ENCODE assay signal across 1 cellular context in the genomic region with DNA sequence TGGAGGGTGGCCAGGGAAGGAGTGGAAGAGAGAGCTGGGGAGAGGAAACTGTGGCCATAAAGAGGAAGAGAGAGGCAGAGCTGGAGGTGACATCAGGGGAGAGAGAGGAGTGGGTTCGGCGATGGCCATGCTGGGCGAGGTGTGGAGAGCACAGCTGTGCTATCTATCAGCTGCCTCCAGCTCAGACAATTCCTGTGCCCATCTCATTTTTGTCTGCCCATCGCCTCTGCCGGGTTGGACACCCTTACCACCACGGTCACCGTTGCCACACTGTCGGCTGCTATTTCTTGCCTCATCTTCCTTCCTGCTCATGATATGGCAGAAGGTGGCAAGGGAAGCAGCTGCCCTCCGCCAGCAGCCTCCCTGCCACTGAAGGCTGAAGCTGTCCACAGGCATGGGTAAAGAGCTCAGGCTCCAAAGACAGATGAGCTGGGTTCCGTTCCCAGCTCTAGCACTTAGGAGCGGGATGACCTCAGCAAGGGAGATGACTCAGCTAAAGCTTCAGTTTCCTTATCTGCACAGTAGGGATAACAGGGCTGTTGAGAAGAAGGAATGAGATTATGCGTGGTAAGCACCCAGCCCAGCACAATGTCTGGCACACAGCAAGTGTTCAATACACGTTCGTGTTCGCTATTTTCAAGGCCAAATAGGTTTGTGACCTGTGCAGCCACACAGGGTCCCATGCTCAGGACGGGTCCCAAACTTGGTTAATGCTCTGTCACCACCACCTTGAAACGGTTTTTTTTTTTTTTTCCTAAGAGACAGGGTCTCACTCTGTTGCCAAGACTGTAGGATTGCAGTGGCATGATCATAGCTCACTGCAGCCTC.
TF ChIP-seq lines count a peak whose summit lies in the region.

No MANE protein-coding gene starts in this region.

TF ChIP-seq in K562, 482 proteins besides CTCF, POLR2A, EP300 and RAD21 (continued from another document and continues in another):
- TF ChIP-seq, protein P1, sequence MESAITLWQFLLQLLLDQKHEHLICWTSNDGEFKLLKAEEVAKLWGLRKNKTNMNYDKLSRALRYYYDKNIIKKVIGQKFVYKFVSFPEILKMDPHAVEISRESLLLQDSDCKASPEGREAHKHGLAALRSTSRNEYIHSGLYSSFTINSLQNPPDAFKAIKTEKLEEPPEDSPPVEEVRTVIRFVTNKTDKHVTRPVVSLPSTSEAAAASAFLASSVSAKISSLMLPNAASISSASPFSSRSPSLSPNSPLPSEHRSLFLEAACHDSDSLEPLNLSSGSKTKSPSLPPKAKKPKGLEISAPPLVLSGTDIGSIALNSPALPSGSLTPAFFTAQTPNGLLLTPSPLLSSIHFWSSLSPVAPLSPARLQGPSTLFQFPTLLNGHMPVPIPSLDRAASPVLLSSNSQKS (CRISPR knock-in tag; IDR thresholded peaks at IDR 0.05) = no peak
- TF ChIP-seq MAFK (IDR thresholded peaks at IDR 0.05; ENCODE audit: low read length) (peak; percentile 99), TSC22D4 (tag; IDR thresholded peaks at IDR 0.05) (no peak), NRF1 (conservative IDR thresholded peaks at IDR 0.05 in 1 of 2, IDR thresholded peaks at IDR 0.05 in 1 of 2) (peak; percentile 61 to 67), POU5F1 (IDR thresholded peaks at IDR 0.05; ENCODE audit: borderline replicate concordance, low read depth, low read length, partially characterized antibody) (no peak), ZBTB7A (IDR thresholded peaks at IDR 0.05; ENCODE audit: borderline replicate concordance, control insufficient read depth, low read depth, low read length) (peak; percentile 50; the same call in 1 of the 2 replicates), FOSL1 (tag; conservative IDR thresholded peaks at IDR 0.05) (peak; percentile 98), NFATC3 (IDR thresholded peaks at IDR 0.05) (peak; percentile 78; the same call in 1 of the 2 replicates), NONO (IDR thresholded peaks at IDR 0.05; ENCODE audit: low read depth in 2 of 2, low read length in 1 of 2) (peak in 1 of 2 experiments; percentile 94; a peak in 1 of 4 replicates), MEIS2 (IDR thresholded peaks at IDR 0.05; ENCODE audit: partially characterized antibody) (peak; percentile 62), ESRRA (IDR thresholded peaks at IDR 0.05; ENCODE audit: borderline replicate concordance, low read depth) (peak; percentile 60), MEF2D (tag; conservative IDR thresholded peaks at IDR 0.05; ENCODE audit: low read depth) (peak; percentile 67; the same call in 1 of the 2 replicates), ARNT (IDR thresholded peaks at IDR 0.05) (peak; percentile 45 to 88), SMAD4 (CRISPR knock-in tag; conservative IDR thresholded peaks at IDR 0.05) (peak; percentile 87), RNF2 (IDR thresholded peaks at IDR 0.05) (peak; percentile 89; the same call in 1 of the 2 replicates), BCOR (IDR thresholded peaks at IDR 0.05) (peak; percentile 82), DIDO1 (tag; IDR thresholded peaks at IDR 0.05; ENCODE audit: low read depth) (0 out of 2 replicates have a peak, but pooled peaks have one; percentile 47), MYNN (IDR thresholded peaks at IDR 0.05) (peak; percentile 95), MYNN (CRISPR knock-in tag; IDR thresholded peaks at IDR 0.05) (no peak)
- TF ChIP-seq, protein P2, sequence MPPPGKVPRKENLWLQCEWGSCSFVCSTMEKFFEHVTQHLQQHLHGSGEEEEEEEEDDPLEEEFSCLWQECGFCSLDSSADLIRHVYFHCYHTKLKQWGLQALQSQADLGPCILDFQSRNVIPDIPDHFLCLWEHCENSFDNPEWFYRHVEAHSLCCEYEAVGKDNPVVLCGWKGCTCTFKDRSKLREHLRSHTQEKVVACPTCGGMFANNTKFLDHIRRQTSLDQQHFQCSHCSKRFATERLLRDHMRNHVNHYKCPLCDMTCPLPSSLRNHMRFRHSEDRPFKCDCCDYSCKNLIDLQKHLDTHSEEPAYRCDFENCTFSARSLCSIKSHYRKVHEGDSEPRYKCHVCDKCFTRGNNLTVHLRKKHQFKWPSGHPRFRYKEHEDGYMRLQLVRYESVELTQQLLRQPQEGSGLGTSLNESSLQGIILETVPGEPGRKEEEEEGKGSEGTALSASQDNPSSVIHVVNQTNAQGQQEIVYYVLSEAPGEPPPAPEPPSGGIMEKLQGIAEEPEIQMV (tag; conservative IDR thresholded peaks at IDR 0.05; ENCODE audit: low read depth) = 0 out of 2 replicates have a peak, but pooled peaks have one; percentile 28
- TF ChIP-seq, protein P3, sequence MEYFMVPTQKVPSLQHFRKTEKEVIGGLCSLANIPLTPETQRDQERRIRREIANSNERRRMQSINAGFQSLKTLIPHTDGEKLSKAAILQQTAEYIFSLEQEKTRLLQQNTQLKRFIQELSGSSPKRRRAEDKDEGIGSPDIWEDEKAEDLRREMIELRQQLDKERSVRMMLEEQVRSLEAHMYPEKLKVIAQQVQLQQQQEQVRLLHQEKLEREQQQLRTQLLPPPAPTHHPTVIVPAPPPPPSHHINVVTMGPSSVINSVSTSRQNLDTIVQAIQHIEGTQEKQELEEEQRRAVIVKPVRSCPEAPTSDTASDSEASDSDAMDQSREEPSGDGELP (CRISPR knock-in tag; IDR thresholded peaks at IDR 0.05; ENCODE audit: borderline replicate concordance) = peak; percentile 93
- TF ChIP-seq, protein P4, sequence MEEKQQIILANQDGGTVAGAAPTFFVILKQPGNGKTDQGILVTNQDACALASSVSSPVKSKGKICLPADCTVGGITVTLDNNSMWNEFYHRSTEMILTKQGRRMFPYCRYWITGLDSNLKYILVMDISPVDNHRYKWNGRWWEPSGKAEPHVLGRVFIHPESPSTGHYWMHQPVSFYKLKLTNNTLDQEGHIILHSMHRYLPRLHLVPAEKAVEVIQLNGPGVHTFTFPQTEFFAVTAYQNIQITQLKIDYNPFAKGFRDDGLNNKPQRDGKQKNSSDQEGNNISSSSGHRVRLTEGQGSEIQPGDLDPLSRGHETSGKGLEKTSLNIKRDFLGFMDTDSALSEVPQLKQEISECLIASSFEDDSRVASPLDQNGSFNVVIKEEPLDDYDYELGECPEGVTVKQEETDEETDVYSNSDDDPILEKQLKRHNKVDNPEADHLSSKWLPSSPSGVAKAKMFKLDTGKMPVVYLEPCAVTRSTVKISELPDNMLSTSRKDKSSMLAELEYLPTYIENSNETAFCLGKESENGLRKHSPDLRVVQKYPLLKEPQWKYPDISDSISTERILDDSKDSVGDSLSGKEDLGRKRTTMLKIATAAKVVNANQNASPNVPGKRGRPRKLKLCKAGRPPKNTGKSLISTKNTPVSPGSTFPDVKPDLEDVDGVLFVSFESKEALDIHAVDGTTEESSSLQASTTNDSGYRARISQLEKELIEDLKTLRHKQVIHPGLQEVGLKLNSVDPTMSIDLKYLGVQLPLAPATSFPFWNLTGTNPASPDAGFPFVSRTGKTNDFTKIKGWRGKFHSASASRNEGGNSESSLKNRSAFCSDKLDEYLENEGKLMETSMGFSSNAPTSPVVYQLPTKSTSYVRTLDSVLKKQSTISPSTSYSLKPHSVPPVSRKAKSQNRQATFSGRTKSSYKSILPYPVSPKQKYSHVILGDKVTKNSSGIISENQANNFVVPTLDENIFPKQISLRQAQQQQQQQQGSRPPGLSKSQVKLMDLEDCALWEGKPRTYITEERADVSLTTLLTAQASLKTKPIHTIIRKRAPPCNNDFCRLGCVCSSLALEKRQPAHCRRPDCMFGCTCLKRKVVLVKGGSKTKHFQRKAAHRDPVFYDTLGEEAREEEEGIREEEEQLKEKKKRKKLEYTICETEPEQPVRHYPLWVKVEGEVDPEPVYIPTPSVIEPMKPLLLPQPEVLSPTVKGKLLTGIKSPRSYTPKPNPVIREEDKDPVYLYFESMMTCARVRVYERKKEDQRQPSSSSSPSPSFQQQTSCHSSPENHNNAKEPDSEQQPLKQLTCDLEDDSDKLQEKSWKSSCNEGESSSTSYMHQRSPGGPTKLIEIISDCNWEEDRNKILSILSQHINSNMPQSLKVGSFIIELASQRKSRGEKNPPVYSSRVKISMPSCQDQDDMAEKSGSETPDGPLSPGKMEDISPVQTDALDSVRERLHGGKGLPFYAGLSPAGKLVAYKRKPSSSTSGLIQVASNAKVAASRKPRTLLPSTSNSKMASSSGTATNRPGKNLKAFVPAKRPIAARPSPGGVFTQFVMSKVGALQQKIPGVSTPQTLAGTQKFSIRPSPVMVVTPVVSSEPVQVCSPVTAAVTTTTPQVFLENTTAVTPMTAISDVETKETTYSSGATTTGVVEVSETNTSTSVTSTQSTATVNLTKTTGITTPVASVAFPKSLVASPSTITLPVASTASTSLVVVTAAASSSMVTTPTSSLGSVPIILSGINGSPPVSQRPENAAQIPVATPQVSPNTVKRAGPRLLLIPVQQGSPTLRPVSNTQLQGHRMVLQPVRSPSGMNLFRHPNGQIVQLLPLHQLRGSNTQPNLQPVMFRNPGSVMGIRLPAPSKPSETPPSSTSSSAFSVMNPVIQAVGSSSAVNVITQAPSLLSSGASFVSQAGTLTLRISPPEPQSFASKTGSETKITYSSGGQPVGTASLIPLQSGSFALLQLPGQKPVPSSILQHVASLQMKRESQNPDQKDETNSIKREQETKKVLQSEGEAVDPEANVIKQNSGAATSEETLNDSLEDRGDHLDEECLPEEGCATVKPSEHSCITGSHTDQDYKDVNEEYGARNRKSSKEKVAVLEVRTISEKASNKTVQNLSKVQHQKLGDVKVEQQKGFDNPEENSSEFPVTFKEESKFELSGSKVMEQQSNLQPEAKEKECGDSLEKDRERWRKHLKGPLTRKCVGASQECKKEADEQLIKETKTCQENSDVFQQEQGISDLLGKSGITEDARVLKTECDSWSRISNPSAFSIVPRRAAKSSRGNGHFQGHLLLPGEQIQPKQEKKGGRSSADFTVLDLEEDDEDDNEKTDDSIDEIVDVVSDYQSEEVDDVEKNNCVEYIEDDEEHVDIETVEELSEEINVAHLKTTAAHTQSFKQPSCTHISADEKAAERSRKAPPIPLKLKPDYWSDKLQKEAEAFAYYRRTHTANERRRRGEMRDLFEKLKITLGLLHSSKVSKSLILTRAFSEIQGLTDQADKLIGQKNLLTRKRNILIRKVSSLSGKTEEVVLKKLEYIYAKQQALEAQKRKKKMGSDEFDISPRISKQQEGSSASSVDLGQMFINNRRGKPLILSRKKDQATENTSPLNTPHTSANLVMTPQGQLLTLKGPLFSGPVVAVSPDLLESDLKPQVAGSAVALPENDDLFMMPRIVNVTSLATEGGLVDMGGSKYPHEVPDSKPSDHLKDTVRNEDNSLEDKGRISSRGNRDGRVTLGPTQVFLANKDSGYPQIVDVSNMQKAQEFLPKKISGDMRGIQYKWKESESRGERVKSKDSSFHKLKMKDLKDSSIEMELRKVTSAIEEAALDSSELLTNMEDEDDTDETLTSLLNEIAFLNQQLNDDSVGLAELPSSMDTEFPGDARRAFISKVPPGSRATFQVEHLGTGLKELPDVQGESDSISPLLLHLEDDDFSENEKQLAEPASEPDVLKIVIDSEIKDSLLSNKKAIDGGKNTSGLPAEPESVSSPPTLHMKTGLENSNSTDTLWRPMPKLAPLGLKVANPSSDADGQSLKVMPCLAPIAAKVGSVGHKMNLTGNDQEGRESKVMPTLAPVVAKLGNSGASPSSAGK (IDR thresholded peaks at IDR 0.05) = peak; percentile 24; the same call in 1 of the 2 replicates
- TF ChIP-seq, protein P5, sequence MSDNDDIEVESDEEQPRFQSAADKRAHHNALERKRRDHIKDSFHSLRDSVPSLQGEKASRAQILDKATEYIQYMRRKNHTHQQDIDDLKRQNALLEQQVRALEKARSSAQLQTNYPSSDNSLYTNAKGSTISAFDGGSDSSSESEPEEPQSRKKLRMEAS (CRISPR knock-in tag; IDR thresholded peaks at IDR 0.05) = peak; percentile 32; the same call in 1 of the 2 replicates
- TF ChIP-seq, protein P6, sequence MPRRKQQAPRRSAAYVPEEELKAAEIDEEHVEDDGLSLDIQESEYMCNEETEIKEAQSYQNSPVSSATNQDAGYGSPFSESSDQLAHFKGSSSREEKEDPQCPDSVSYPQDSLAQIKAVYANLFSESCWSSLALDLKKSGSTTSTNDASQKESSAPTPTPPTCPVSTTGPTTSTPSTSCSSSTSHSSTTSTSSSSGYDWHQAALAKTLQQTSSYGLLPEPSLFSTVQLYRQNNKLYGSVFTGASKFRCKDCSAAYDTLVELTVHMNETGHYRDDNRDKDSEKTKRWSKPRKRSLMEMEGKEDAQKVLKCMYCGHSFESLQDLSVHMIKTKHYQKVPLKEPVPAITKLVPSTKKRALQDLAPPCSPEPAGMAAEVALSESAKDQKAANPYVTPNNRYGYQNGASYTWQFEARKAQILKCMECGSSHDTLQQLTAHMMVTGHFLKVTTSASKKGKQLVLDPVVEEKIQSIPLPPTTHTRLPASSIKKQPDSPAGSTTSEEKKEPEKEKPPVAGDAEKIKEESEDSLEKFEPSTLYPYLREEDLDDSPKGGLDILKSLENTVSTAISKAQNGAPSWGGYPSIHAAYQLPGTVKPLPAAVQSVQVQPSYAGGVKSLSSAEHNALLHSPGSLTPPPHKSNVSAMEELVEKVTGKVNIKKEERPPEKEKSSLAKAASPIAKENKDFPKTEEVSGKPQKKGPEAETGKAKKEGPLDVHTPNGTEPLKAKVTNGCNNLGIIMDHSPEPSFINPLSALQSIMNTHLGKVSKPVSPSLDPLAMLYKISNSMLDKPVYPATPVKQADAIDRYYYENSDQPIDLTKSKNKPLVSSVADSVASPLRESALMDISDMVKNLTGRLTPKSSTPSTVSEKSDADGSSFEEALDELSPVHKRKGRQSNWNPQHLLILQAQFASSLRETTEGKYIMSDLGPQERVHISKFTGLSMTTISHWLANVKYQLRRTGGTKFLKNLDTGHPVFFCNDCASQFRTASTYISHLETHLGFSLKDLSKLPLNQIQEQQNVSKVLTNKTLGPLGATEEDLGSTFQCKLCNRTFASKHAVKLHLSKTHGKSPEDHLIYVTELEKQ (CRISPR knock-in tag; IDR thresholded peaks at IDR 0.05) = 0 out of 2 replicates have a peak, but pooled peaks have one; percentile 50
- TF ChIP-seq, protein P7, sequence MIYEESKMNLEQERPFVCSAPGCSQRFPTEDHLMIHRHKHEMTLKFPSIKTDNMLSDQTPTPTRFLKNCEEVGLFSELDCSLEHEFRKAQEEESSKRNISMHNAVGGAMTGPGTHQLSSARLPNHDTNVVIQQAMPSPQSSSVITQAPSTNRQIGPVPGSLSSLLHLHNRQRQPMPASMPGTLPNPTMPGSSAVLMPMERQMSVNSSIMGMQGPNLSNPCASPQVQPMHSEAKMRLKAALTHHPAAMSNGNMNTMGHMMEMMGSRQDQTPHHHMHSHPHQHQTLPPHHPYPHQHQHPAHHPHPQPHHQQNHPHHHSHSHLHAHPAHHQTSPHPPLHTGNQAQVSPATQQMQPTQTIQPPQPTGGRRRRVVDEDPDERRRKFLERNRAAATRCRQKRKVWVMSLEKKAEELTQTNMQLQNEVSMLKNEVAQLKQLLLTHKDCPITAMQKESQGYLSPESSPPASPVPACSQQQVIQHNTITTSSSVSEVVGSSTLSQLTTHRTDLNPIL (CRISPR knock-in tag; IDR thresholded peaks at IDR 0.05) = 0 out of 2 replicates have a peak, but pooled peaks have one; percentile 12
- TF ChIP-seq, protein P8, sequence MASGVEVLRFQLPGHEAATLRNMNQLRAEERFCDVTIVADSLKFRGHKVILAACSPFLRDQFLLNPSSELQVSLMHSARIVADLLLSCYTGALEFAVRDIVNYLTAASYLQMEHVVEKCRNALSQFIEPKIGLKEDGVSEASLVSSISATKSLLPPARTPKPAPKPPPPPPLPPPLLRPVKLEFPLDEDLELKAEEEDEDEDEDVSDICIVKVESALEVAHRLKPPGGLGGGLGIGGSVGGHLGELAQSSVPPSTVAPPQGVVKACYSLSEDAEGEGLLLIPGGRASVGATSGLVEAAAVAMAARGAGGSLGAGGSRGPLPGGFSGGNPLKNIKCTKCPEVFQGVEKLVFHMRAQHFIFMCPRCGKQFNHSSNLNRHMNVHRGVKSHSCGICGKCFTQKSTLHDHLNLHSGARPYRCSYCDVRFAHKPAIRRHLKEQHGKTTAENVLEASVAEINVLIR (CRISPR knock-in tag; IDR thresholded peaks at IDR 0.05) = peak; percentile 41
- TF ChIP-seq, protein P9, sequence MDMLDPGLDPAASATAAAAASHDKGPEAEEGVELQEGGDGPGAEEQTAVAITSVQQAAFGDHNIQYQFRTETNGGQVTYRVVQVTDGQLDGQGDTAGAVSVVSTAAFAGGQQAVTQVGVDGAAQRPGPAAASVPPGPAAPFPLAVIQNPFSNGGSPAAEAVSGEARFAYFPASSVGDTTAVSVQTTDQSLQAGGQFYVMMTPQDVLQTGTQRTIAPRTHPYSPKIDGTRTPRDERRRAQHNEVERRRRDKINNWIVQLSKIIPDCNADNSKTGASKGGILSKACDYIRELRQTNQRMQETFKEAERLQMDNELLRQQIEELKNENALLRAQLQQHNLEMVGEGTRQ (CRISPR knock-in tag; IDR thresholded peaks at IDR 0.05) = no peak
